Comparison of ENCODE assay signal across 23 cellular contexts in genomic region chr3:176352716-176353334, GRCh38.
DNase-seq lines count a peak whose midpoint lies in the region; ATAC-seq and TF ChIP-seq lines count a peak whose summit lies in the region.
"Had no signal": no experiment of that assay in that cellular context is flagged by ENCODE, and none has a peak within 500 bp of the region (broad histone marks: within the 10 kb centered on the region; RNA-seq: fewer than 3 reads in every experiment).

No MANE protein-coding gene starts in this region.

- no peak overlapping the region for H3K4me3 ChIP-seq in ACC112 (ENCODE audit: low read depth, low read length)
- H3K4me3 ChIP-seq in IMR-90 (ENCODE audit: insufficient read depth, low read depth, low read length): no peak overlapping the region
- H3K4me3 ChIP-seq in choroid plexus epithelial cell (ENCODE audit: low read depth, low read length): no peak overlapping the region
- no peak overlapping the region for H3K4me3 ChIP-seq in mesenchymal stem cell (ENCODE audit: insufficient read depth in 1 of 2, low read depth in 1 of 2, low read length in 2 of 2)
- H3K4me3 ChIP-seq: cardiac muscle cell, spleen, transverse colon had no signal

- no peak overlapping the region for H2AK5ac ChIP-seq in IMR-90 (ENCODE audit: low read depth, low read length)
- no peak overlapping the region for H2AK5ac ChIP-seq in mesenchymal stem cell (ENCODE audit: low read length, severe bottlenecking)

- dilution Hi-C loops in IMR-90 (cut with HindIII; ENCODE audit: low sequenced_read_pairs, unreplicated experiment): no loop called here

- H4K5ac ChIP-seq in IMR-90 (ENCODE audit: low read depth, low read length): no peak overlapping the region

- no peak for TF ChIP-seq POLR2A in IMR-90 (IDR thresholded peaks at IDR 0.05; ENCODE audit: low read depth, low read length)

- ATAC-seq in IMR-90 (ENCODE audit: low read depth) (no peak; the same call in 1 of the 2 replicates), left lobe of liver (no peak)
- ATAC-seq: activated CD4-positive, CD25-positive, alpha-beta regulatory T cell treated with anti-CD3 and anti-CD28 coated beads, Interleukin-2, amount 50 U/mL, for 24 hours; activated CD8-positive, alpha-beta T cell treated with anti-CD3 and anti-CD28 coated beads for 36 hours had no signal

- H3K4me2 ChIP-seq in IMR-90 (ENCODE audit: low read depth, low read length) (no peak overlapping the region), mesenchymal stem cell (ENCODE audit: low read length, poor library complexity, severe bottlenecking) (no peak overlapping the region)
- H3K4me2 ChIP-seq: KMS-11 had no signal

- TF ChIP-seq CTCF in IMR-90 (conservative IDR thresholded peaks at IDR 0.05; ENCODE audit: low read depth, low read length) (no peak), choroid plexus epithelial cell (conservative IDR thresholded peaks at IDR 0.05; ENCODE audit: low read depth, low read length) (no peak)

- H3K4ac ChIP-seq in IMR-90 (ENCODE audit: low read depth, low read length) (no peak overlapping the region), mesenchymal stem cell (ENCODE audit: low read depth in 1 of 2, low read length in 2 of 2) (no peak overlapping the region)

- H2AFZ ChIP-seq in ACC112 (ENCODE audit: low read length, unreplicated experiment): peak overlapping the region; percentile 54
- H2AFZ ChIP-seq in IMR-90 (replicated peaks; ENCODE audit: low read length, poor library complexity): no peak overlapping the region
- no peak overlapping the region for H2AFZ ChIP-seq in mesenchymal stem cell (ENCODE audit: low read depth, low read length)

- H3K79me2 ChIP-seq in ACC112 (ENCODE audit: control insufficient read depth, insufficient read depth, low read length, unreplicated experiment): no peaks in the 10 kb centered on the region

- no peak overlapping the region for H3K56ac ChIP-seq in IMR-90 (ENCODE audit: extremely low read depth, insufficient read depth, low read length)

- CTCF ChIA-PET in IMR-90 (lab: Yijun Ruan, JAX): no interaction called here
- CTCF ChIA-PET in activated naive CD4-positive, alpha-beta T cell treated with anti-CD3 and anti-CD28 coated beads for 36 hours (lab: Charles Lee): no interaction called here

- H3K9me3 Mint-ChIP-seq in immature natural killer cell: peaks cover 9 to 34% (median 22%) of the 10 kb centered on the region in 6 donors
- peaks cover 8% of the 10 kb centered on the region for H3K9me3 Mint-ChIP-seq in activated naive CD4-positive, alpha-beta T cell treated with anti-CD3 and anti-CD28 coated beads for 36 hours

- no peaks in the 10 kb centered on the region for H4K20me1 ChIP-seq in IMR-90 (ENCODE audit: insufficient read depth, low read length)

- no peaks in the 10 kb centered on the region for H3K4me1 Mint-ChIP-seq in immature natural killer cell
- H3K4me1 Mint-ChIP-seq in activated naive CD4-positive, alpha-beta T cell treated with anti-CD3 and anti-CD28 coated beads for 36 hours (ENCODE audit: low read depth): no peaks in the 10 kb centered on the region
- H3K4me1 Mint-ChIP-seq: CD14-positive monocyte had no signal

- H2BK20ac ChIP-seq in IMR-90 (ENCODE audit: low read depth, low read length): no peak overlapping the region

- no peak overlapping the region for H4K8ac ChIP-seq in IMR-90 (ENCODE audit: low read depth in 2 of 2, low read length in 2 of 2)
- no peak overlapping the region for H4K8ac ChIP-seq in mesenchymal stem cell (ENCODE audit: low read length)

- peak; percentile 22 for DNase-seq in IMR-90
- DNase-seq in choroid plexus epithelial cell (ENCODE audit: low read depth): peak; percentile 2
- DNase-seq in mesenchymal stem cell: peak; percentile 12
- no peak for DNase-seq in immature natural killer cell
- DNase-seq in activated naive CD4-positive, alpha-beta T cell treated with anti-CD3 and anti-CD28 coated beads for 36 hours: no peak
- no peak for DNase-seq in effector CD8-positive, alpha-beta T cell (lab: John Stamatoyannopoulos, UW)
- no peak for DNase-seq in left lobe of liver (ENCODE audit: low spot score)
- DNase-seq: activated CD8-positive, alpha-beta T cell treated with anti-CD3 and anti-CD28 coated beads for 36 hours; activated effector memory CD4-positive, alpha-beta T cell treated with anti-CD3 and anti-CD28 coated beads, Interleukin-2, amount 50 U/mL, for 16 hours; activated T-cell treated with anti-CD3 and anti-CD28 coated beads for 4 hours; mammary epithelial cell; NCI-H1694; NCI-H2171 treated with DMSO at 0.1 percent for 48 hours; NCI-H526; spleen; stimulated activated CD4-positive, alpha-beta T cell treated with anti-CD3 and anti-CD28 coated beads, Interleukin-4, amount 100 ng/mL, for 24 hours; transverse colon had no signal

- H4K91ac ChIP-seq in IMR-90 (ENCODE audit: insufficient read depth, low read depth, low read length): no peak overlapping the region
- no peak overlapping the region for H4K91ac ChIP-seq in mesenchymal stem cell (ENCODE audit: low read length)

- H2BK5ac ChIP-seq in IMR-90 (ENCODE audit: low read depth, low read length, poor library complexity, severe bottlenecking) (no peak overlapping the region), mesenchymal stem cell (ENCODE audit: low read depth, low read length, poor library complexity, severe bottlenecking) (no peak overlapping the region)

- H3K4me3 Mint-ChIP-seq in immature natural killer cell: no peak overlapping the region
- H3K4me3 Mint-ChIP-seq in activated naive CD4-positive, alpha-beta T cell treated with anti-CD3 and anti-CD28 coated beads for 36 hours: no peak overlapping the region
- H3K4me3 Mint-ChIP-seq: activated CD8-positive, alpha-beta T cell treated with anti-CD3 and anti-CD28 coated beads for 36 hours; CD14-positive monocyte; stimulated activated naive CD8-positive, alpha-beta T cell treated with anti-CD3 and anti-CD28 coated beads, Interleukin-15, Interleukin-2, amounts not matched to agents 100 ng/mL and 50 ng/mL, for 24 hours had no signal

- H3K4me1 ChIP-seq in ACC112 (ENCODE audit: control insufficient read depth, insufficient read depth, low read length, unreplicated experiment) (peaks cover 17% of the 10 kb centered on the region), IMR-90 (ENCODE audit: control insufficient read depth, insufficient read depth, low read length) (peaks cover 2% of the 10 kb centered on the region; the same call in 1 of the 2 replicates), mesenchymal stem cell (ENCODE audit: control insufficient read depth, insufficient read depth, low read depth, low read length) (no peaks in the 10 kb centered on the region)
- H3K4me1 ChIP-seq: spleen, transverse colon had no signal

- intact Hi-C loops in IMR-90 (cut with micrococcal nuclease): no loop called here
- intact Hi-C loops in activated naive CD4-positive, alpha-beta T cell treated with anti-CD3 and anti-CD28 coated beads for 36 hours (cut with micrococcal nuclease): no loop called here

- H3K14ac ChIP-seq in IMR-90 (replicated peaks; ENCODE audit: low read depth, low read length): no peak overlapping the region
- no peak overlapping the region for H3K14ac ChIP-seq in mesenchymal stem cell (ENCODE audit: low read length in 2 of 2)

- WGBS in IMR-90 (ENCODE audit: extremely low coverage in 2 of 2, insufficient read length in 1 of 2), 2 experiments: 100% methylated on average over 1 of the region's 4 CpGs; no CpG with 5 or more reads in 1 of the 2 experiments
- WGBS in mesenchymal stem cell: 84% methylated on average over 3 of the region's 4 CpGs

- H3K23ac ChIP-seq in IMR-90 (ENCODE audit: low read depth, low read length) (no peak overlapping the region), mesenchymal stem cell (ENCODE audit: low read length in 2 of 2) (no peak overlapping the region)

- H3K27me3 Mint-ChIP-seq in immature natural killer cell (ENCODE audit: low read depth in 3 of 3): peaks cover 0 to 2% (median 0%) of the 10 kb centered on the region in 3 donors
- no peaks in the 10 kb centered on the region for H3K27me3 Mint-ChIP-seq in activated naive CD4-positive, alpha-beta T cell treated with anti-CD3 and anti-CD28 coated beads for 36 hours (ENCODE audit: low read depth)
- H3K27me3 Mint-ChIP-seq: activated CD8-positive, alpha-beta T cell treated with anti-CD3 and anti-CD28 coated beads for 36 hours; stimulated activated naive CD8-positive, alpha-beta T cell treated with anti-CD3 and anti-CD28 coated beads, Interleukin-15, Interleukin-2, amounts not matched to agents 100 ng/mL and 50 ng/mL, for 24 hours had no signal

- H3K36me3 ChIP-seq in ACC112 (ENCODE audit: insufficient read depth, low read length) (no peaks in the 10 kb centered on the region), IMR-90 (ENCODE audit: control insufficient read depth, insufficient read depth, low read length) (no peaks in the 10 kb centered on the region), mesenchymal stem cell (ENCODE audit: control insufficient read depth in 1 of 2, insufficient read depth in 2 of 2, low read depth in 1 of 2, low read length in 2 of 2) (no peaks in the 10 kb centered on the region)
- H3K36me3 ChIP-seq: cardiac muscle cell, spleen, transverse colon had no signal

- H3K36me3 Mint-ChIP-seq in immature natural killer cell: no peaks in the 10 kb centered on the region
- H3K36me3 Mint-ChIP-seq in activated naive CD4-positive, alpha-beta T cell treated with anti-CD3 and anti-CD28 coated beads for 36 hours (ENCODE audit: low read depth): no peaks in the 10 kb centered on the region
- H3K36me3 Mint-ChIP-seq: CD14-positive monocyte had no signal

- H3K9ac ChIP-seq in IMR-90 (ENCODE audit: low read depth, low read length): no peak overlapping the region
- no peak overlapping the region for H3K9ac ChIP-seq in mesenchymal stem cell (ENCODE audit: low read length)
- H3K9ac ChIP-seq: KMS-11 had no signal

- TF ChIP-seq RAD21 in IMR-90 (IDR thresholded peaks at IDR 0.05; ENCODE audit: low read length): no peak

- peak overlapping the region; percentile 22 for H3K27ac ChIP-seq in ACC112 (ENCODE audit: low read depth, low read length)
- H3K27ac ChIP-seq in IMR-90 (ENCODE audit: insufficient read depth, low read length): no peak overlapping the region; the same call in 1 of the 2 replicates
- no peak overlapping the region for H3K27ac ChIP-seq in mesenchymal stem cell (ENCODE audit: low read length, poor library complexity, severe bottlenecking)
- H3K27ac ChIP-seq: cardiac muscle cell, KMS-11, spleen, transverse colon had no signal

- in situ Hi-C loops in IMR-90 (cut with MboI; ENCODE audit: low sequenced_read_pairs): no loop called here

- H3K27me3 ChIP-seq in ACC112 (ENCODE audit: insufficient read depth, low read length) (no peaks in the 10 kb centered on the region), IMR-90 (ENCODE audit: control insufficient read depth, insufficient read depth, low read length) (no peaks in the 10 kb centered on the region), mesenchymal stem cell (ENCODE audit: control insufficient read depth in 1 of 2, insufficient read depth in 1 of 2, low read length in 2 of 2) (no peaks in the 10 kb centered on the region)
- H3K27me3 ChIP-seq: cardiac muscle cell, spleen, transverse colon had no signal

- H2BK15ac ChIP-seq in IMR-90 (ENCODE audit: low read depth, low read length) (no peak overlapping the region), mesenchymal stem cell (ENCODE audit: low read depth, poor library complexity, severe bottlenecking) (no peak overlapping the region)

- no TSS peak for BruUV-seq in IMR-90 (replicated peaks; lab: Mats Ljungman, UMichigan)

- H2BK120ac ChIP-seq in IMR-90 (ENCODE audit: low read depth, low read length) (no peak overlapping the region), mesenchymal stem cell (ENCODE audit: low read depth, low read length) (no peak overlapping the region)

- H3K79me1 ChIP-seq in IMR-90 (ENCODE audit: low read depth in 1 of 2, low read length in 2 of 2) (no peaks in the 10 kb centered on the region), mesenchymal stem cell (replicated peaks; ENCODE audit: low read length, poor library complexity, severe bottlenecking) (no peaks in the 10 kb centered on the region)

- H3K9me3 ChIP-seq in IMR-90 (ENCODE audit: control insufficient read depth, insufficient read depth, low read length) (no peaks in the 10 kb centered on the region), mesenchymal stem cell (ENCODE audit: control insufficient read depth, low read length) (no peaks in the 10 kb centered on the region)
- H3K9me3 ChIP-seq: transverse colon had no signal

- no peak overlapping the region for H2BK12ac ChIP-seq in mesenchymal stem cell (ENCODE audit: low read length in 2 of 2)

- no peak overlapping the region for H3K27ac Mint-ChIP-seq in immature natural killer cell
- no peak overlapping the region for H3K27ac Mint-ChIP-seq in activated naive CD4-positive, alpha-beta T cell treated with anti-CD3 and anti-CD28 coated beads for 36 hours
- H3K27ac Mint-ChIP-seq: activated CD8-positive, alpha-beta T cell treated with anti-CD3 and anti-CD28 coated beads for 36 hours; CD14-positive monocyte; stimulated activated naive CD8-positive, alpha-beta T cell treated with anti-CD3 and anti-CD28 coated beads, Interleukin-15, Interleukin-2, amounts not matched to agents 100 ng/mL and 50 ng/mL, for 24 hours had no signal

- no peak overlapping the region for H2AK9ac ChIP-seq in IMR-90 (replicated peaks; ENCODE audit: low read depth, low read length, poor library complexity)

- no peaks in the 10 kb centered on the region for H3K9me1 ChIP-seq in IMR-90 (ENCODE audit: insufficient read depth, low read length)

- H3K18ac ChIP-seq in IMR-90 (ENCODE audit: low read depth, low read length) (no peak overlapping the region), mesenchymal stem cell (ENCODE audit: low read depth in 1 of 2, low read length in 2 of 2) (no peak overlapping the region)

- POLR2A ChIA-PET in IMR-90 (lab: Charles Lee; ENCODE audit: unreplicated experiment): interaction anchor here (0.6 kb wide), 1 partner anchor 1912 kb away, joined by 7 read pairs; no protein-coding TSS in a partner anchor

Comparison
In these comparisons a context has a peak if more than half of its experiments do, and no peak if none do; other contexts are left out.
1. DNase-seq: peak in IMR-90 (single experiment), choroid plexus epithelial cell (single experiment) and mesenchymal stem cell (single experiment); none in immature natural killer cell (0 of 3), activated naive CD4-positive, alpha-beta T cell treated with anti-CD3 and anti-CD28 coated beads for 36 hours (single experiment), effector CD8-positive, alpha-beta T cell (single experiment) and left lobe of liver (single experiment).